Comparison of ENCODE assay signal across 8 cellular contexts in the genomic region with DNA sequence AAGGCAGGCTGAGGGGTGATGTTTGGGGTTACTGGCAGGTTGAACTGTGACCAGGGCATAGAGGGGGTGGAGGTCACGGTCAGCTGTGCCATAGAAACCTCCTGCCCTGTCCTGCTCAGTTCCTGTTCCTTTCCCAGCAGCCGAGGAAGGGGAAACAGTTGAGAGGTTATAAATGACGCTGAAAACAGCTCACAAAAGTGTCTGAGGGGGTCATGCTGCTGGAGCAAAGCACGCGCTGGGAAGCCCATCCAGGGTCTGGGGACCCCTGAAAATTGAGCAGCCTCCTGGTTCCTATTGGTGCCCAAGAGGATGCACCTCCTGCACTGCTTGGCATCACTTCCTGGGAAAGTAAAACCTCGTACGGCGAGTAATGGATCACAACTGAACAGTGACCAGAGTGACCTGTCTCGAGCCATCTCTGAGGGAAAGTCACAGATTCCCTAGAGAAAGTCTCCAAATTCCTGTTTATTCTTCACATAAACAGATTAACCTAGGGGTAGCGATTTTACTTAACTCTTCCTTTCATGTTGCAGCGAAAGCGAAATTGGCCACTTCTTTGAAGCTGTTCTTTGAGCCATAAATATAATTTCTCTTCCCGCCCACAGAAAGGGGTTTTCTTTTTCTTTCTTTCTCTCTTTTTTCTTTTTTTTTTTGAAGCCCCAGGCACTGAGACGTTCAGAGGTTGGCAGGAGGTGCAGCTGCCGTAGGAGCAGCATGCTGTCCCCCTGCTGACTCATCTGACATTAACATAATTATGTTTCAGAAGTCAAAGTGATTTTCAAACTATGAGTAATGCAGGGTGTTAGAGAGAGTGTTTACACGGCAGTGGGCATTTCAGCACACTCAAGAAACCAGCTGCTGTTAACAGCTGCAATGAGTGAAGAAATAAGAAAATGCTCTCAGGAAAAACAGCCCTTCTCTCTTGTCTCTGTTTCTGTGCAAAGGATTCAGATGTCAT. TPM values are rescaled to one million over a fixed set of nuclear protein-coding genes. Genes with fewer than 3 reads are reported as not detected.
DNase-seq lines count a peak whose midpoint lies in the region; ATAC-seq, FAIRE-seq and TF ChIP-seq lines count a peak whose summit lies in the region.

No MANE protein-coding gene starts in this region.

- FAIRE-seq in colon (lab: Jason Lieb, UNC), result peak; percentile 18

- H3K4me3 Mint-ChIP-seq in memory B cell, result peak overlapping the region; percentile 90

- peak overlapping the region; percentile 50 for H3K4me3 ChIP-seq in WI38 (ENCODE audit: low read depth, low read length)

- no peaks in the 10 kb centered on the region for H3K27me3 Mint-ChIP-seq in memory B cell

- peaks cover 5% of the 10 kb centered on the region for H3K4me1 Mint-ChIP-seq in memory B cell

- no peaks in the 10 kb centered on the region for H3K36me3 Mint-ChIP-seq in memory B cell

- intact Hi-C loops in Right ventricle myocardium inferior (cut with DNase I) (no loop called here), cardiac septum (cut with DNase I) (no loop called here)

- peaks cover 4% of the 10 kb centered on the region for H3K9me3 Mint-ChIP-seq in memory B cell

- H3K27ac Mint-ChIP-seq in memory B cell, result peak overlapping the region; percentile 70

- DNase-seq in Right ventricle myocardium inferior (ENCODE audit: missing footprints) (no peak), cardiac septum (ENCODE audit: low spot score) (no peak), NCI-H2029 treated with DMSO at 0.1 percent for 48 hours (lab: John Stamatoyannopoulos, UW) (peak; percentile 7), memory B cell (ENCODE audit: low spot score in 2 of 2) (no peak)
- peak; percentile 29 to 59 for DNase-seq in stimulated activated CD8-positive, alpha-beta memory T cell treated with anti-CD3 and anti-CD28 coated beads, Interleukin-15, amount 100 ng/mL, for 4 hours (ENCODE audit: low read depth in 2 of 2)

- peak; percentile 75 for ATAC-seq in Right ventricle myocardium inferior
- ATAC-seq in HG02885 (IDR thresholded peaks at IDR 0.05; ENCODE audit: poor library complexity, unreplicated experiment), result peak; percentile 99
- ATAC-seq in memory B cell (ENCODE audit: low read depth), result peak; percentile 88

- TF ChIP-seq CTCF in WI38 (IDR thresholded peaks at IDR 0.05; ENCODE audit: low read depth, low read length), result no peak

RNA-seq across cellular contexts. Expression of gene ATF3, which starts 41.8 kb away (rescaled TPM):
- total RNA-seq in Right ventricle myocardium inferior (13.7 TPM), cardiac septum (16.2 TPM)

Comparison
In these comparisons a context has a peak if more than half of its experiments do, and no peak if none do; other contexts are left out.
1. DNase-seq: peak in NCI-H2029 treated with DMSO at 0.1 percent for 48 hours (single experiment) and stimulated activated CD8-positive, alpha-beta memory T cell treated with anti-CD3 and anti-CD28 coated beads, Interleukin-15, amount 100 ng/mL, for 4 hours (2 of 2); none in Right ventricle myocardium inferior (single experiment), cardiac septum (single experiment) and memory B cell (0 of 2).
2. Peak in every context shown above with its lines, with median percentiles within 50 percentile points of each other: ATAC-seq.